ENCODE assay signal across 12 cellular contexts in genomic region chr12:132610051-132610759, GRCh38. TPM values are rescaled to one million over a fixed set of nuclear protein-coding genes. Genes with fewer than 3 reads are reported as not detected.
DNase-seq lines count a peak whose midpoint lies in the region; ATAC-seq, FAIRE-seq and TF ChIP-seq lines count a peak whose summit lies in the region.
"Had no signal": no experiment of that assay in that cellular context is flagged by ENCODE, and none has a peak within 500 bp of the region (broad histone marks: within the 10 kb centered on the region; RNA-seq: fewer than 3 reads in every experiment).

Gene LRCOL1 (minus strand): TSS chr12:132610582. CDS start chr12:132606251, 4,331 bp downstream.

- H3K27me3 ChIP-seq in adipocyte (replicated peaks; ENCODE audit: control insufficient read depth, insufficient read depth, low read length) (peaks cover 67% of the 10 kb centered on the region), keratinocyte (ENCODE audit: control insufficient read depth, extremely low read depth, insufficient read depth, low read length) (peaks cover 64% of the 10 kb centered on the region), subcutaneous abdominal adipose tissue (ENCODE audit: control insufficient read depth in 5 of 5, insufficient read depth in 4 of 5, low read length in 5 of 5) (peaks cover 21 to 54% (median 27%) of the 10 kb centered on the region in 5 donors), sigmoid colon (peaks cover 0 to 64% (median 39%) of the 10 kb centered on the region in 3 donors)

- no peaks in the 10 kb centered on the region for H3K36me3 ChIP-seq in adipocyte (ENCODE audit: control insufficient read depth, insufficient read depth, low read length, severe bottlenecking)
- H3K36me3 ChIP-seq in keratinocyte (ENCODE audit: control insufficient read depth in 2 of 2, extremely low read depth in 1 of 2, insufficient read depth in 2 of 2, low read length in 2 of 2) = no peaks in the 10 kb centered on the region
- H3K36me3 ChIP-seq in subcutaneous abdominal adipose tissue (ENCODE audit: control insufficient read depth in 5 of 5, insufficient read depth in 5 of 5, low read length in 5 of 5) = no peaks in the 10 kb centered on the region
- H3K36me3 ChIP-seq in sigmoid colon = no peaks in the 10 kb centered on the region

- peaks cover 5 to 6% of the 10 kb centered on the region in 2 donors for H3K36me3 Mint-ChIP-seq in activated T-cell treated with anti-CD3 and anti-CD28 coated beads, Interleukin-2, amount 50 U/mL, for 72 hours (ENCODE audit: insufficient read depth in 2 of 2)

- H3K4me1 Mint-ChIP-seq in activated T-cell treated with anti-CD3 and anti-CD28 coated beads, Interleukin-2, amount 50 U/mL, for 72 hours (ENCODE audit: low read depth) = peaks cover 19% of the 10 kb centered on the region

- H3K9me1 ChIP-seq in keratinocyte (ENCODE audit: control insufficient read depth, extremely low read depth, insufficient read depth, low read length) = no peaks in the 10 kb centered on the region

- TF ChIP-seq EP300 in sigmoid colon (IDR thresholded peaks at IDR 0.05) = no peak

- no peak within 1 kb of the TSS for H3K9ac ChIP-seq in adipocyte (ENCODE audit: low read length)
- no peak within 1 kb of the TSS for H3K9ac ChIP-seq in keratinocyte (ENCODE audit: control insufficient read depth, extremely low read depth, insufficient read depth, low read length)
- no peak within 1 kb of the TSS for H3K9ac ChIP-seq in subcutaneous abdominal adipose tissue (ENCODE audit: low read length in 5 of 5)
- H3K9ac ChIP-seq: KMS-11 had no signal

- no peak within 1 kb of the TSS for H2AFZ ChIP-seq in keratinocyte (ENCODE audit: control insufficient read depth, low read length)

- H3K27ac ChIP-seq in keratinocyte (ENCODE audit: control insufficient read depth, insufficient read depth, low read length) (no peak within 1 kb of the TSS), subcutaneous abdominal adipose tissue (ENCODE audit: low read depth, low read length) (no peak within 1 kb of the TSS), sigmoid colon (no peak within 1 kb of the TSS)
- H3K27ac ChIP-seq: KMS-11 had no signal

- no peak within 1 kb of the TSS for H3K27ac Mint-ChIP-seq in activated T-cell treated with anti-CD3 and anti-CD28 coated beads, Interleukin-2, amount 50 U/mL, for 72 hours
- H3K27ac Mint-ChIP-seq: T-helper 1 cell treated with Interleukin-12 subunit alpha and Interleukin-12 subunit beta and Interleukin-4 antibody, amounts not matched to agents 30 μg/mL and 1 μg/mL, for 36 hours had no signal

- H3K27me3 Mint-ChIP-seq in activated T-cell treated with anti-CD3 and anti-CD28 coated beads, Interleukin-2, amount 50 U/mL, for 72 hours (ENCODE audit: low read depth) = peaks cover 59% of the 10 kb centered on the region

- no peak for TF ChIP-seq POLR2A in sigmoid colon (IDR thresholded peaks at IDR 0.05)

- H3K9me3 ChIP-seq in adipocyte (ENCODE audit: control insufficient read depth, low read length) (peaks cover 11% of the 10 kb centered on the region), keratinocyte (ENCODE audit: control insufficient read depth, low read depth, low read length) (no peaks in the 10 kb centered on the region), subcutaneous abdominal adipose tissue (ENCODE audit: control insufficient read depth in 5 of 5, low read length in 5 of 5) (peaks cover 0 to 9% (median 6%) of the 10 kb centered on the region in 5 donors), sigmoid colon (peaks cover 0 to 4% (median 0%) of the 10 kb centered on the region in 4 donors)

- peaks cover 0 to 4% of the 10 kb centered on the region in 2 donors for H3K9me3 Mint-ChIP-seq in activated T-cell treated with anti-CD3 and anti-CD28 coated beads, Interleukin-2, amount 50 U/mL, for 72 hours

- peak in 1 of 2 donors; percentile 25 for ATAC-seq in activated T-cell treated with anti-CD3 and anti-CD28 coated beads, Interleukin-2, amount 50 U/mL, for 72 hours (replicated peaks in 1 of 2)
- no peak for ATAC-seq in HG02642 (IDR thresholded peaks at IDR 0.05; ENCODE audit: poor library complexity, unreplicated experiment)

- WGBS in sigmoid colon, 2 donors = 36 to 43% methylated on average over 35 of the region's 35 CpGs

- dilution Hi-C loops in keratinocyte (cut with MboI; ENCODE audit: extremely low pct_ligation_motif_present, low sequenced_read_pairs) = no loop called here

- FAIRE-seq in keratinocyte (lab: Jason Lieb, UNC) = no peak

- DNase-seq in activated T-cell treated with anti-CD3 and anti-CD28 coated beads, Interleukin-2, amount 50 U/mL, for 72 hours = no peak
- no peak for DNase-seq in activated T-cell treated with anti-CD3 and anti-CD28 coated beads, Interleukin-2, amount 50 U/mL, for 48 hours
- DNase-seq in adipocyte (ENCODE audit: low read depth) = peak; percentile 28
- DNase-seq in keratinocyte (ENCODE audit: low read depth, low spot score) = no peak
- DNase-seq in DMS53 (lab: John Stamatoyannopoulos, UW) = no peak
- no peak for DNase-seq in sigmoid colon

- peak within 1 kb of the TSS; percentile 44 to 65 for H3K4me3 Mint-ChIP-seq in activated T-cell treated with anti-CD3 and anti-CD28 coated beads, Interleukin-2, amount 50 U/mL, for 72 hours
- H3K4me3 Mint-ChIP-seq: T-helper 1 cell treated with Interleukin-12 subunit alpha and Interleukin-12 subunit beta and Interleukin-4 antibody, amounts not matched to agents 30 μg/mL and 1 μg/mL, for 36 hours had no signal

- H3K79me2 ChIP-seq in keratinocyte (ENCODE audit: control insufficient read depth, insufficient read depth, low read length) = no peaks in the 10 kb centered on the region

- H3K4me1 ChIP-seq in adipocyte (ENCODE audit: control insufficient read depth, insufficient read depth, low read length) (peaks cover 4% of the 10 kb centered on the region), keratinocyte (ENCODE audit: control insufficient read depth, extremely low read depth, insufficient read depth, low read length) (no peaks in the 10 kb centered on the region), subcutaneous abdominal adipose tissue (ENCODE audit: control insufficient read depth in 5 of 5, insufficient read depth in 5 of 5, low read length in 5 of 5) (peaks cover 2 to 20% (median 10%) of the 10 kb centered on the region in 5 donors), sigmoid colon (peaks cover 0 to 10% (median 2%) of the 10 kb centered on the region in 4 donors)

- intact Hi-C loops in sigmoid colon (cut with DNase I) = loop anchor here (5.0 kb wide), 1 partner anchor 468 kb away; the partner anchor contains the start of genes DDX51 and NOC4L

- H3K4me3 ChIP-seq in adipocyte (ENCODE audit: low read length) = peak within 1 kb of the TSS; percentile 4
- H3K4me3 ChIP-seq in keratinocyte (ENCODE audit: control insufficient read depth in 2 of 3, extremely low read depth in 1 of 3, insufficient read depth in 2 of 3, low read depth in 1 of 3, low read length in 3 of 3) = no peak within 1 kb of the TSS
- H3K4me3 ChIP-seq in subcutaneous abdominal adipose tissue (ENCODE audit: low read depth in 1 of 5, low read length in 5 of 5) = peak within 1 kb of the TSS; percentile 17 to 57 (median 40)
- H3K4me3 ChIP-seq in sigmoid colon = peak within 1 kb of the TSS in 2 of 4 donors; percentile 7 to 30

- H4K20me1 ChIP-seq in keratinocyte (ENCODE audit: control insufficient read depth, extremely low read depth, insufficient read depth, low read length) = no peaks in the 10 kb centered on the region

- no peak for TF ChIP-seq CTCF in keratinocyte (optimal IDR thresholded peaks at IDR 0.05 in 1 of 3, IDR thresholded peaks at IDR 0.05 in 1 of 3, conservative IDR thresholded peaks at IDR 0.05 in 1 of 3; ENCODE audit: extremely low read depth in 1 of 3, insufficient read depth in 2 of 3, low read length in 3 of 3)
- no peak for TF ChIP-seq CTCF in sigmoid colon (IDR thresholded peaks at IDR 0.05)

- H3K4me2 ChIP-seq in keratinocyte (ENCODE audit: control insufficient read depth, extremely low read depth, insufficient read depth, low read depth, low read length) = peak within 1 kb of the TSS; percentile 45
- H3K4me2 ChIP-seq: KMS-11 had no signal

RNA-seq across cellular contexts. Expression of gene LRCOL1, which starts in this region (rescaled TPM):
- not detected for total RNA-seq in activated T-cell treated with anti-CD3 and anti-CD28 coated beads, Interleukin-2, amount 50 U/mL, for 72 hours
- polyA plus RNA-seq in keratinocyte (not detected in 3 replicates), sigmoid colon (under 1 TPM in 1 of 3 donors, not detected in 2; 0.55 TPM)
- polyA plus RNA-seq in keratinocyte (2011; ENCODE audit: low read depth) = not detected
- not detected in 2 replicates for polyA plus RNA-seq in keratinocyte (2011; cell fraction: cytosol; rRNA removed)
- polyA plus RNA-seq in keratinocyte (2011; cell fraction: nucleus; rRNA removed) = not detected in 2 replicates
- not detected in 2 replicates for polyA plus RNA-seq in keratinocyte (2012; ENCODE audit: low replicate concordance)
- polyA minus RNA-seq in keratinocyte = not detected in 3 replicates
- polyA minus RNA-seq in keratinocyte (2011; cell fraction: cytosol; rRNA and poly(A)+ RNA removed) = not detected
- polyA minus RNA-seq in keratinocyte (2011; cell fraction: nucleus; rRNA and poly(A)+ RNA removed) = not detected in 2 replicates
- 1 to 10 TPM in 1 of 4 donors, under 1 TPM in 1, not detected in 2; 0.49 to 1.4 TPM for total RNA-seq in sigmoid colon
- total RNA-seq: pulmonary artery endothelial cell, urinary bladder had no signal

Comparison
In these comparisons a context has a peak if more than half of its experiments do, and no peak if none do; other contexts are left out.
1. H3K4me3 ChIP-seq: peak in adipocyte (single experiment) and subcutaneous abdominal adipose tissue (5 of 5); none in keratinocyte (0 of 3).